Comparison of ENCODE assay signal across 1 cellular context in the genomic region with DNA sequence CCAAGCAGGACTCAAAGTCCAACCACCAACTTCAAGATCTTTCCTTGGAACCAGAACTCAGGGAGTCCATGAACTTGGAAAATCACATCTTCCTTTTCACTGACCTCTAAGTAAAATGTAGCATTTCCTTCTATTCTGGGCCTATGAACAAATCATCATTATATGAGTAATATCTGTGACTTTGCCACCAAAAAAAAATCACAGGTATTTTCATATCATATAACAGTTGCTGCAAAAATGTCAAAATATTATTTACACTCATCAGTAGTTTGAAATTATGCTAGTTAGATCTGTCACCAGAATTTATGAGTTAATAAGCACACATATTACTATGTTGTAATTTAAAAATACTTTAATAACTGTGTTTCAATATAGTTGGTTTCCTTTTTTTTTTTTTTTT.
TF ChIP-seq lines count a peak whose summit lies in the region.

No MANE protein-coding gene starts in this region.

TF ChIP-seq in HepG2, 621 proteins besides CTCF, POLR2A, EP300 and RAD21:
- peak; percentile 18; the same call in 1 of the 2 replicates for TF ChIP-seq HNF4A (CRISPR knock-in tag; IDR thresholded peaks at IDR 0.05)
- TF ChIP-seq JUNB (CRISPR knock-in tag; IDR thresholded peaks at IDR 0.05; ENCODE audit: borderline replicate concordance) = no peak
